1 cellular context compared by ENCODE assay signal in the genomic region with DNA sequence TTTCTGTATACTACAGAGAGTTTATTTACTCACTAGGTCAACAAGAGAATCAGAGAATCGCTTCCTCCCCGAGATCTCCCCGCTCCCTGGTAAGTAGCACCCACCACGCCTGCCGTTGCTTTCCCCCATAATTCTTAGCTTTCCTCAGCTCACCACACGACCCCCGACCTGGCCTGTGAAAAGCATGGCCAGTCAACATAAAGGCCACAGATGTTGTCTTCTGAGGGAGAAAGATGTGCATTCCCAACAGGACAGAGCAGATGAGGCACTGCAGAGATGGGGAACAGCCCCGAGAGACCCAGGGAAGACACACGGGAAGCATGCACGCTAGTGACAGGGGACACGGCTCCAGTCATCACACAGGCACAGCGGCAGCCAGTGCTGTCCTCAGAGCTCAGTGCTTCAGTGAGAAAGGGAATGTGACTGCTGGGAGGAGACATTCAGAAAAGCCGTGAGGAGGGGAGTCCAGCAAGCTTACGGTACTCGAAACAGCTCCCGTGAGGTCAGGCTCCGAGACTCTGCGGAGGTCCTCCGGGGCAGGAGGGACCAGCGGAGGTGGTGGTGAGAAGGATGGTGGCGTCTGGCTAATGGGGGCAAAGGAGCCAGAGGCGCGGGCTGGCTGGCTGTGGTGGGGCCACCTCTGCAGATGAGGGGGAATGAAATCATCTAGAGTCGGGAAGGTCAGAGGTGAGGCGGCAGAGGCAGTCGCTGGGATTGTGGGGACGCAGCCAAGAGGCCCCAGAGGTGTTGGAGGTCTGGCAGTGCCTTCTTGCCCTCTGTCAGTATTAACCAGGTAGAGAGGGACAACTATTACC.
TF ChIP-seq lines count a peak whose summit lies in the region.

No MANE protein-coding gene starts in this region.

TF ChIP-seq in WTC11, 78 proteins besides CTCF, POLR2A, EP300 and RAD21 (continued from another document):
- TF ChIP-seq, protein P1, sequence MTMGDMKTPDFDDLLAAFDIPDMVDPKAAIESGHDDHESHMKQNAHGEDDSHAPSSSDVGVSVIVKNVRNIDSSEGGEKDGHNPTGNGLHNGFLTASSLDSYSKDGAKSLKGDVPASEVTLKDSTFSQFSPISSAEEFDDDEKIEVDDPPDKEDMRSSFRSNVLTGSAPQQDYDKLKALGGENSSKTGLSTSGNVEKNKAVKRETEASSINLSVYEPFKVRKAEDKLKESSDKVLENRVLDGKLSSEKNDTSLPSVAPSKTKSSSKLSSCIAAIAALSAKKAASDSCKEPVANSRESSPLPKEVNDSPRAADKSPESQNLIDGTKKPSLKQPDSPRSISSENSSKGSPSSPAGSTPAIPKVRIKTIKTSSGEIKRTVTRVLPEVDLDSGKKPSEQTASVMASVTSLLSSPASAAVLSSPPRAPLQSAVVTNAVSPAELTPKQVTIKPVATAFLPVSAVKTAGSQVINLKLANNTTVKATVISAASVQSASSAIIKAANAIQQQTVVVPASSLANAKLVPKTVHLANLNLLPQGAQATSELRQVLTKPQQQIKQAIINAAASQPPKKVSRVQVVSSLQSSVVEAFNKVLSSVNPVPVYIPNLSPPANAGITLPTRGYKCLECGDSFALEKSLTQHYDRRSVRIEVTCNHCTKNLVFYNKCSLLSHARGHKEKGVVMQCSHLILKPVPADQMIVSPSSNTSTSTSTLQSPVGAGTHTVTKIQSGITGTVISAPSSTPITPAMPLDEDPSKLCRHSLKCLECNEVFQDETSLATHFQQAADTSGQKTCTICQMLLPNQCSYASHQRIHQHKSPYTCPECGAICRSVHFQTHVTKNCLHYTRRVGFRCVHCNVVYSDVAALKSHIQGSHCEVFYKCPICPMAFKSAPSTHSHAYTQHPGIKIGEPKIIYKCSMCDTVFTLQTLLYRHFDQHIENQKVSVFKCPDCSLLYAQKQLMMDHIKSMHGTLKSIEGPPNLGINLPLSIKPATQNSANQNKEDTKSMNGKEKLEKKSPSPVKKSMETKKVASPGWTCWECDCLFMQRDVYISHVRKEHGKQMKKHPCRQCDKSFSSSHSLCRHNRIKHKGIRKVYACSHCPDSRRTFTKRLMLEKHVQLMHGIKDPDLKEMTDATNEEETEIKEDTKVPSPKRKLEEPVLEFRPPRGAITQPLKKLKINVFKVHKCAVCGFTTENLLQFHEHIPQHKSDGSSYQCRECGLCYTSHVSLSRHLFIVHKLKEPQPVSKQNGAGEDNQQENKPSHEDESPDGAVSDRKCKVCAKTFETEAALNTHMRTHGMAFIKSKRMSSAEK (CRISPR knock-in tag; IDR thresholded peaks at IDR 0.05; ENCODE audit: borderline replicate concordance) = no peak
- TF ChIP-seq ZNF263 (CRISPR knock-in tag; IDR thresholded peaks at IDR 0.05; ENCODE audit: low read depth) (no peak), SP1 (CRISPR knock-in tag; conservative IDR thresholded peaks at IDR 0.05) (no peak), ZNF416 (CRISPR knock-in tag; IDR thresholded peaks at IDR 0.05) (no peak), ZNF396 (CRISPR knock-in tag; IDR thresholded peaks at IDR 0.05; ENCODE audit: borderline replicate concordance) (no peak), ZNF232 (CRISPR knock-in tag; IDR thresholded peaks at IDR 0.05) (no peak), RORB (CRISPR knock-in tag; IDR thresholded peaks at IDR 0.05) (no peak), GRHL2 (CRISPR knock-in tag; IDR thresholded peaks at IDR 0.05; ENCODE audit: insufficient replicate concordance, severe bottlenecking) (no peak), NFATC4 (CRISPR knock-in tag; IDR thresholded peaks at IDR 0.05) (no peak), PRDM15 (CRISPR knock-in tag; IDR thresholded peaks at IDR 0.05) (no peak)
- TF ChIP-seq, protein P2, sequence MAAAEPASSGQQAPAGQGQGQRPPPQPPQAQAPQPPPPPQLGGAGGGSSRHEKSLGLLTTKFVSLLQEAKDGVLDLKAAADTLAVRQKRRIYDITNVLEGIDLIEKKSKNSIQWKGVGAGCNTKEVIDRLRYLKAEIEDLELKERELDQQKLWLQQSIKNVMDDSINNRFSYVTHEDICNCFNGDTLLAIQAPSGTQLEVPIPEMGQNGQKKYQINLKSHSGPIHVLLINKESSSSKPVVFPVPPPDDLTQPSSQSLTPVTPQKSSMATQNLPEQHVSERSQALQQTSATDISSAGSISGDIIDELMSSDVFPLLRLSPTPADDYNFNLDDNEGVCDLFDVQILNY (CRISPR knock-in tag; IDR thresholded peaks at IDR 0.05) = no peak
